Comparison of ENCODE assay signal across 9 cellular contexts in the genomic region with DNA sequence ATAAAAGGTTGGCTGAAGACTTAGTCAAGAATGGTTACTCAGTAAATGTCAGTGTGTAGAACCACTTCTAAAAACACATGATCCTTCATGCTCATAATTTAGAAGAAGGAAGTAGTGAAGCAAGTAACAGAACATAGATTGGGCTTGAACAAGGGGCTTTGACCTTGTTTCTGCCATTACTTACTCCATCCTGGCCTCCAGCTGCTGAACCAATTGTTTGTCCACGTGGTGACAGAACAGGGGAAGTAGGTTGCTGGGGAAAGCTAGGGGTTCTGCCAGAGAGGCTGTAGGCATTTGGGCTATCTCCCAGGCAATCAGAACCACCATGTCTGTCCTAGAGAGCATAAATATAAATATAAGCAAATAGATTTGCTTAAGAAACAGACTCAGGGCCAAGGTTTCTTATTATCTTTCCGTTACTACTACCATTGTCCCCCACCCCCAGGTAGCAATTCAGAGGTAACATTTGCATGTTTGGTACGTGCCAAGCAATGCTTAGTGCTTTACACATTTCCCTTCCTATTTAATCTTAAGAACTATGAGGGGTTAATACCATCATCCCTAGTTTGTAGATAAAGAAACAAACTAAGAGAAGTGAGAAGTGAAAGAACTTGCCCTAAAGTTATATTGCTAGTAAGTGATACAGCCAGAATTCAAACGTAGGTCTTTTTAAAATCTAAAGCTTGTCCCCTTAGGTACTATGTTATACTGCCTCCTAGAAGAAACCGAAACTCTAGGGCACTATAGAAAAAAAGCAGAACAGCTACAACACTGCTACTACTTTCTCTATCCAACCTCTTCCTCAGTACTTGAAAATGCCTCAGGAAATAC. TPM values are rescaled to one million over a fixed set of nuclear protein-coding genes. Genes with fewer than 3 reads are reported as not detected.
A peak's percentile ranks its signal among the peaks of the same experiment; 100 is the strongest.
DNase-seq lines count a peak whose midpoint lies in the region; ATAC-seq and TF ChIP-seq lines count a peak whose summit lies in the region.
"Had no signal": no experiment of that assay in that cellular context is flagged by ENCODE, and none has a peak within 500 bp of the region (broad histone marks: within the 10 kb centered on the region; RNA-seq: fewer than 3 reads in every experiment).

No MANE protein-coding gene starts in this region.

- H3K27me3 Mint-ChIP-seq in T-cell (no peaks in the 10 kb centered on the region), naive B cell (no peaks in the 10 kb centered on the region)

- H3K27ac Mint-ChIP-seq in T-cell (peak overlapping the region; percentile 94 to 96), naive B cell (peak overlapping the region; percentile 93 to 98 (median 96))

- no peak for TF ChIP-seq CTCF in GM12864 (IDR thresholded peaks at IDR 0.05; ENCODE audit: low read depth, low read length, missing control alignments)
- TF ChIP-seq CTCF in tibial artery (IDR thresholded peaks at IDR 0.05), result no peak

- H3K4me3 ChIP-seq in GM12864 (ENCODE audit: low read depth, low read length), result peak overlapping the region; percentile 25; the same call in 1 of the 2 replicates
- no peak overlapping the region for H3K4me3 ChIP-seq in tibial artery

- H3K36me3 Mint-ChIP-seq in T-cell (no peaks in the 10 kb centered on the region), naive B cell (no peaks in the 10 kb centered on the region)

- H3K9me3 Mint-ChIP-seq in T-cell (no peaks in the 10 kb centered on the region), naive B cell (no peaks in the 10 kb centered on the region)

- DNase-seq in GM12864 (ENCODE audit: low read depth) (no peak), T-cell (no peak), naive B cell (peak; percentile 49), tibial artery (no peak), NCI-H2196 (lab: John Stamatoyannopoulos, UW; ENCODE audit: unreplicated experiment) (no peak)
- DNase-seq: DMS79 treated with DMSO at 0.1 percent for 48 hours had no signal

- H3K4me1 ChIP-seq in tibial artery, result peaks cover 0 to 15% (median 6%) of the 10 kb centered on the region in 4 donors

- POLR2A ChIA-PET in T-cell (lab: Charles Lee), result interaction anchor here (0.9 to 7.4 kb wide), 8 partner anchors 11 to 69 kb away, joined by 3 to 139 read pairs (median 6); partner anchors contain the start of genes B2M (in 2 of the 2) and PATL2 (in 2 of the 2)

- H3K4me3 Mint-ChIP-seq in T-cell (peak overlapping the region; percentile 60 to 95 (median 71)), naive B cell (peak overlapping the region; percentile 65 to 86 (median 74))

- H3K4me1 Mint-ChIP-seq in T-cell (peaks cover 78 to 83% (median 80%) of the 10 kb centered on the region in 3 donors), naive B cell (peaks cover 51 to 91% (median 72%) of the 10 kb centered on the region in 3 donors)

- CTCF ChIA-PET in T-cell (lab: Charles Lee), result interaction anchor here (0.5 to 6.9 kb wide), 11 partner anchors 11 to 82 kb away, joined by 3 to 160 read pairs (median 5); partner anchors contain the start of genes B2M (in 1 of the 2), PATL2 (in 1 of the 2) and TRIM69 (in 1 of the 2)

- ATAC-seq in GM21526 (IDR thresholded peaks at IDR 0.05; ENCODE audit: low FRiP score, unreplicated experiment) (peak; percentile 28), T-cell (replicated peaks in 1 of 4) (no peak), naive B cell (ENCODE audit: low read depth in 2 of 2) (peak; percentile 15 to 21), HG03565 (IDR thresholded peaks at IDR 0.05; ENCODE audit: unreplicated experiment) (no peak), GM21723 (IDR thresholded peaks at IDR 0.05; ENCODE audit: unreplicated experiment) (no peak)

- H3K27me3 ChIP-seq in tibial artery, result peaks cover 0 to 3% of the 10 kb centered on the region in 2 donors

- H3K9me3 ChIP-seq in tibial artery, result no peaks in the 10 kb centered on the region

- no peak overlapping the region for H3K27ac ChIP-seq in tibial artery

- intact Hi-C loops in tibial artery (cut with DNase I; ENCODE audit: low total_unique reads), result loop anchor here (5.0 kb wide), 1 partner anchor 41 kb away; no protein-coding TSS in a partner anchor

- no peaks in the 10 kb centered on the region for H3K36me3 ChIP-seq in tibial artery

RNA-seq across cellular contexts. Expression of gene SPG11, which starts 3.0 kb away (rescaled TPM):
- 100 to 1,000 TPM; 108 to 124 (median 118) TPM for total RNA-seq in T-cell
- polyA plus RNA-seq in naive B cell (ENCODE audit: low read depth in 6 of 6), result 10 to 100 TPM; 19.7 to 70.0 (median 53.0) TPM

RNA-seq across cellular contexts. Expression of gene PATL2, which starts 44.7 kb away (rescaled TPM):
- 10 to 100 TPM; 43.5 to 69.7 (median 48.5) TPM for total RNA-seq in T-cell
- 10 to 100 TPM in 5 of 6 donors, 1 to 10 TPM in 1; 9.3 to 28.6 (median 20.2) TPM for polyA plus RNA-seq in naive B cell (ENCODE audit: low read depth in 6 of 6)

RNA-seq across cellular contexts. Expression of gene B2M, which starts 44.9 kb away (rescaled TPM):
- 1,000 to 10,000 TPM; 5,457 to 6,662 (median 6,121) TPM for total RNA-seq in T-cell
- over 10,000 TPM; 15,630 to 30,116 (median 21,556) TPM for polyA plus RNA-seq in naive B cell (ENCODE audit: low read depth in 6 of 6)

Comparison
In these comparisons a context has a peak if more than half of its experiments do, and no peak if none do; other contexts are left out.
1. ATAC-seq: peak in GM21526 (single experiment) and naive B cell (2 of 2); none in T-cell (0 of 4), HG03565 (single experiment) and GM21723 (single experiment).